Comparison of ENCODE assay signal across 8 cellular contexts in genomic region chr14:60248697-60249314, GRCh38. TPM values are rescaled to one million over a fixed set of nuclear protein-coding genes. Genes with fewer than 3 reads are reported as not detected.
DNase-seq lines count a peak whose midpoint lies in the region; ATAC-seq and TF ChIP-seq lines count a peak whose summit lies in the region.

Gene PPM1A, plus strand, starts transcription at chr14:60249221. Its CDS starts 33,483 bp downstream, at chr14:60282704.

- H3K36me3 ChIP-seq in ACC112 (ENCODE audit: insufficient read depth, low read length) (no peaks in the 10 kb centered on the region), skeletal muscle tissue (ENCODE audit: control insufficient read depth in 3 of 3, insufficient read depth in 3 of 3, low read length in 3 of 3) (no peaks in the 10 kb centered on the region)

- peak within 1 kb of the TSS; percentile 99 to 100 (median 100) for H3K9ac ChIP-seq in skeletal muscle tissue (ENCODE audit: low read depth in 1 of 3, low read length in 3 of 3)

- DNase-seq in NCI-H2196 treated with DMSO at 0.1 percent for 48 hours (lab: John Stamatoyannopoulos, UW; ENCODE audit: unreplicated experiment) (peak; percentile 91), T47D (ENCODE audit: low read depth in 1 of 2, low spot score in 1 of 2) (peak; percentile 97 to 98)

- H3K4me1 ChIP-seq in ACC112 (ENCODE audit: control insufficient read depth, insufficient read depth, low read length, unreplicated experiment), result peaks cover 20% of the 10 kb centered on the region
- peaks cover 8 to 42% (median 21%) of the 10 kb centered on the region in 3 donors for H3K4me1 ChIP-seq in skeletal muscle tissue (ENCODE audit: control insufficient read depth in 3 of 3, insufficient read depth in 3 of 3, low read length in 3 of 3)

- H3K4me3 ChIP-seq in ACC112 (ENCODE audit: low read depth, low read length) (peak within 1 kb of the TSS; percentile 92), iPS-18c (ENCODE audit: insufficient read depth, low read depth, low read length) (peak within 1 kb of the TSS; percentile 82), skeletal muscle tissue (ENCODE audit: low read length in 3 of 3) (peak within 1 kb of the TSS; percentile 92 to 94 (median 92))

- peaks cover 41% of the 10 kb centered on the region for H3K79me2 ChIP-seq in ACC112 (ENCODE audit: control insufficient read depth, insufficient read depth, low read length, unreplicated experiment)

- H3K27me3 ChIP-seq in ACC112 (ENCODE audit: insufficient read depth, low read length) (no peaks in the 10 kb centered on the region), skeletal muscle tissue (ENCODE audit: control insufficient read depth in 3 of 3, insufficient read depth in 3 of 3, low read length in 3 of 3) (no peaks in the 10 kb centered on the region)

- in situ Hi-C loops in T47D (cut with HindIII; ENCODE audit: low pct_unique_long_range_greater_than_20kb, low sequenced_read_pairs), result no loop called here

- peak within 1 kb of the TSS; percentile 90 for H2AFZ ChIP-seq in ACC112 (ENCODE audit: low read length, unreplicated experiment)

- H3K9me3 ChIP-seq in iPS-18c (ENCODE audit: control insufficient read depth, insufficient read depth, low read length) (no peaks in the 10 kb centered on the region), skeletal muscle tissue (ENCODE audit: control insufficient read depth in 3 of 3, low read length in 3 of 3) (no peaks in the 10 kb centered on the region)

- ATAC-seq in GM18870 (IDR thresholded peaks at IDR 0.05; ENCODE audit: unreplicated experiment) (peak; percentile 72), HG03108 (IDR thresholded peaks at IDR 0.05; ENCODE audit: unreplicated experiment) (peak; percentile 64)

- peak within 1 kb of the TSS; percentile 75 for H3K27ac ChIP-seq in ACC112 (ENCODE audit: low read depth, low read length)
- H3K27ac ChIP-seq in VCaP, result peak within 1 kb of the TSS; percentile 99
- peak within 1 kb of the TSS; percentile 100 for H3K27ac ChIP-seq in skeletal muscle tissue (ENCODE audit: low read depth, low read length)

- TF ChIP-seq CTCF in VCaP (conservative IDR thresholded peaks at IDR 0.05), result no peak

RNA-seq across cellular contexts. Expression of gene PPM1A, which starts in this region (rescaled TPM):
- total RNA-seq in skeletal muscle tissue, result 36.0 TPM

Comparison
In these comparisons a context has a peak if more than half of its experiments do, and no peak if none do; other contexts are left out.
1. Peak in every context shown above with its lines: DNase-seq, ATAC-seq, H3K4me3 ChIP-seq and H3K27ac ChIP-seq.